ENCODE assay signal across 36 cellular contexts in genomic region chr21:30240661-30241060, GRCh38. TPM values are rescaled to one million over a fixed set of nuclear protein-coding genes. Genes with fewer than 3 reads are reported as not detected.
"Had no signal": no experiment of that assay in that cellular context is flagged by ENCODE, and none has a peak within 500 bp of the region (broad histone marks: within the 10 kb centered on the region; RNA-seq: fewer than 3 reads in every experiment).

No MANE protein-coding gene starts in this region.

- H3K4me1 Mint-ChIP-seq: memory B cell, naive B cell had no signal

- ATAC-seq: effector memory CD8-positive, alpha-beta T cell; heart right ventricle; left ventricle myocardium superior; lower lobe of right lung; mucosa of descending colon; natural killer cell treated with Interleukin-12 subunit alpha and Interleukin-12 subunit beta and Interleukin-15 and Interleukin-18, amount 100 ng/mL, for 72 hours; sciatic nerve had no signal

- H3K4me3 Mint-ChIP-seq: effector memory CD8-positive, alpha-beta T cell; memory B cell; mesothelial cell of epicardium; naive B cell; natural killer cell treated with Interleukin-12 subunit alpha and Interleukin-12 subunit beta and Interleukin-15 and Interleukin-18, amount 100 ng/mL, for 72 hours; neural progenitor cell; type B pancreatic cell had no signal

- H3K4me3 ChIP-seq: heart right ventricle, lower lobe of right lung, mucosa of descending colon, neural progenitor cell, prostate gland, right atrium auricular region, smooth muscle cell, stomach, thyroid gland had no signal

- H3K4me1 ChIP-seq: heart right ventricle, lower lobe of right lung, neural progenitor cell, prostate gland, right atrium auricular region, stomach, thyroid gland had no signal

- H3K9ac ChIP-seq: neural progenitor cell had no signal

- H3K27ac ChIP-seq: heart right ventricle, lower lobe of right lung, neural progenitor cell, prostate gland, right atrium auricular region, stomach, thyroid gland had no signal

- H3K36me3 Mint-ChIP-seq: memory B cell; mesothelial cell of epicardium; naive B cell; natural killer cell treated with Interleukin-12 subunit alpha and Interleukin-12 subunit beta and Interleukin-15 and Interleukin-18, amount 100 ng/mL, for 72 hours; neural progenitor cell; type B pancreatic cell had no signal

- H3K27ac Mint-ChIP-seq: effector memory CD8-positive, alpha-beta T cell; memory B cell; mesothelial cell of epicardium; natural killer cell treated with Interleukin-12 subunit alpha and Interleukin-12 subunit beta and Interleukin-15 and Interleukin-18, amount 100 ng/mL, for 72 hours; neural progenitor cell; type B pancreatic cell had no signal

- H3K4me2 ChIP-seq: neural progenitor cell, smooth muscle cell had no signal

- H3K27me3 Mint-ChIP-seq: effector memory CD8-positive, alpha-beta T cell; memory B cell; naive B cell; natural killer cell treated with Interleukin-12 subunit alpha and Interleukin-12 subunit beta and Interleukin-15 and Interleukin-18, amount 100 ng/mL, for 72 hours; type B pancreatic cell had no signal

- H2AFZ ChIP-seq: neural progenitor cell had no signal

- H3K9me3 Mint-ChIP-seq: memory B cell; mesothelial cell of epicardium; natural killer cell treated with Interleukin-12 subunit alpha and Interleukin-12 subunit beta and Interleukin-15 and Interleukin-18, amount 100 ng/mL, for 72 hours; neural progenitor cell; type B pancreatic cell had no signal

- H3K27me3 ChIP-seq: heart right ventricle, neural progenitor cell, right atrium auricular region, stomach, thyroid gland had no signal

- DNase-seq: cerebellar nuclear complex; cortex of kidney; effector memory CD8-positive, alpha-beta T cell; foreskin melanocyte; glutamatergic neuron; heart right ventricle; hippocampal formation; kidney glomerular epithelial cell; left ventricle myocardium superior; lower lobe of right lung; mucosa of descending colon; naive B cell; nucleus accumbens; stimulated activated CD4-positive, alpha-beta T cell treated with anti-CD3 and anti-CD28 coated beads, Interleukin-12 subunit alpha, Interleukin-12 subunit beta, amount 100 ng/mL, for 4 hours; stimulated activated CD4-positive, alpha-beta T cell treated with anti-CD3 and anti-CD28 coated beads, Interleukin-1b, Interleukin-23, amount 100 ng/mL, for 48 hours; stimulated activated CD4-positive, alpha-beta T cell treated with anti-CD3 and anti-CD28 coated beads, Interleukin-4, amount 100 ng/mL, for 1 hour; stimulated activated CD8-positive, alpha-beta memory T cell treated with anti-CD3 and anti-CD28 coated beads, Interleukin-4, amount 100 ng/mL, for 48 hours; stimulated activated naive CD4-positive, alpha-beta T cell treated with Interleukin-2 at 50 U/mL for 16 hours; stomach; thyroid gland had no signal

- H3K36me3 ChIP-seq: heart right ventricle, lower lobe of right lung, neural progenitor cell, prostate gland, right atrium auricular region, stomach, thyroid gland had no signal

RNA-seq across cellular contexts. Expression of gene CLDN8, which starts 24.8 kb away (rescaled TPM):
- total RNA-seq: dermis microvascular lymphatic vessel endothelial cell; fibroblast of lung; heart right ventricle; left ventricle myocardium superior; natural killer cell treated with Interleukin-12 subunit alpha and Interleukin-12 subunit beta and Interleukin-15 and Interleukin-18, amount 100 ng/mL, for 72 hours; osteocyte; right atrium auricular region; sciatic nerve; smooth muscle cell; temporal lobe had no signal
- polyA plus RNA-seq: fibroblast of lung, heart right ventricle, smooth muscle cell had no signal

RNA-seq across cellular contexts. Expression of gene KRTAP24-1, which starts 42.1 kb away (rescaled TPM):
- total RNA-seq: dermis microvascular lymphatic vessel endothelial cell; fibroblast of lung; heart right ventricle; left ventricle myocardium superior; lower lobe of right lung; mesothelial cell of epicardium; mucosa of descending colon; natural killer cell treated with Interleukin-12 subunit alpha and Interleukin-12 subunit beta and Interleukin-15 and Interleukin-18, amount 100 ng/mL, for 72 hours; osteocyte; prostate gland; right atrium auricular region; sciatic nerve; smooth muscle cell; stomach; subcutaneous adipose tissue; temporal lobe; thyroid gland; urinary bladder had no signal
- polyA plus RNA-seq: esophagus, fibroblast of lung, heart right ventricle, smooth muscle cell, stomach, urinary bladder had no signal

RNA-seq across cellular contexts. Expression of gene KRTAP25-1, which starts 48.7 kb away (rescaled TPM):
- total RNA-seq: dermis microvascular lymphatic vessel endothelial cell; fibroblast of lung; heart right ventricle; left ventricle myocardium superior; lower lobe of right lung; mesothelial cell of epicardium; mucosa of descending colon; natural killer cell treated with Interleukin-12 subunit alpha and Interleukin-12 subunit beta and Interleukin-15 and Interleukin-18, amount 100 ng/mL, for 72 hours; osteocyte; prostate gland; right atrium auricular region; sciatic nerve; smooth muscle cell; stomach; subcutaneous adipose tissue; temporal lobe; thyroid gland; urinary bladder had no signal
- polyA plus RNA-seq: esophagus, fibroblast of lung, heart right ventricle, smooth muscle cell, stomach, urinary bladder had no signal
